In the genomic region with DNA sequence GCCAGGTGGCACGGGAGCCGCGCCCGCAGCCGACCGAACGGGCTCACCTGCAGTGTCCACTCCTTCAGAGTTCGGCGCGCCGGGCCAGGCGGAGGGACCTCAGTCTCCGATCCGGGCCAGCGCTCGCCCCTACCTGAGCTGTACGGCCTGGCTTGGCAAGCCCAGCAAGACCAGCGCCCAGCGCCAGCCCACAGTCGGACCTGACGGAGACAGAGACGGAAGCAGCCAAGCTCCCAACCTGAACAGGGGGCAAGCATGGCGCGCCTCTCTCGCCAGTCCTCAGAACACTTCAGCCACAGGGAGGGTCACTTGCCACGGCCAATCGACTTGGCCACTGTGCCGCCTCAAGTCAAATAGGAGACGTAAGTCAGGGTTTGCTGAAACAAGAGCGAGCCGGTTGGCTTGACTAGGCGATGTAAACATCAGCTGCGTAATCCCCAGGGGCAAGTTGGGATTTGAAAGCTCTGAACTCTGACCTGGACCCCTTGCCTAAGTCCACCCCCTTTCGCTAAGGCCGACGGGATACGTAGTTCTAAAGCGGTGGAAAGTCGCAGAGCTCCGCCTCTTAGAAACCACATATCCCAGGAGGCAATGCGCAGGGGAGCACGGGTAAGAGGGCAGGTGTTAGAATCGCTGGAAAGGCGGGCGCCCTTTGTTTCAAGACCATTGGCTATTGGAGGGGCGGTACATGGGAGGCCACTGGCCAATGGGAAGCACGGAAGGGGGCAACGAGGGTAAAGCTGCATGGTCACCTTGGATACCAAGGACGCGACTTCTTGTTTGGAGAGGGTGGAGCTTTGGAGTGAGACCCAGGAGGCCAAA, we compare ENCODE assay signal across 8 cellular contexts. TPM values are rescaled to one million over a fixed set of nuclear protein-coding genes. Genes with fewer than 3 reads are reported as not detected.
DNase-seq lines count a peak whose midpoint lies in the region; ATAC-seq, FAIRE-seq and TF ChIP-seq lines count a peak whose summit lies in the region.
"Not testable (repeated sequence)": the region's sequence is repeated elsewhere in the genome, so short reads cannot be mapped to it uniquely, and the experiment has no call there.

A gene with protein sequence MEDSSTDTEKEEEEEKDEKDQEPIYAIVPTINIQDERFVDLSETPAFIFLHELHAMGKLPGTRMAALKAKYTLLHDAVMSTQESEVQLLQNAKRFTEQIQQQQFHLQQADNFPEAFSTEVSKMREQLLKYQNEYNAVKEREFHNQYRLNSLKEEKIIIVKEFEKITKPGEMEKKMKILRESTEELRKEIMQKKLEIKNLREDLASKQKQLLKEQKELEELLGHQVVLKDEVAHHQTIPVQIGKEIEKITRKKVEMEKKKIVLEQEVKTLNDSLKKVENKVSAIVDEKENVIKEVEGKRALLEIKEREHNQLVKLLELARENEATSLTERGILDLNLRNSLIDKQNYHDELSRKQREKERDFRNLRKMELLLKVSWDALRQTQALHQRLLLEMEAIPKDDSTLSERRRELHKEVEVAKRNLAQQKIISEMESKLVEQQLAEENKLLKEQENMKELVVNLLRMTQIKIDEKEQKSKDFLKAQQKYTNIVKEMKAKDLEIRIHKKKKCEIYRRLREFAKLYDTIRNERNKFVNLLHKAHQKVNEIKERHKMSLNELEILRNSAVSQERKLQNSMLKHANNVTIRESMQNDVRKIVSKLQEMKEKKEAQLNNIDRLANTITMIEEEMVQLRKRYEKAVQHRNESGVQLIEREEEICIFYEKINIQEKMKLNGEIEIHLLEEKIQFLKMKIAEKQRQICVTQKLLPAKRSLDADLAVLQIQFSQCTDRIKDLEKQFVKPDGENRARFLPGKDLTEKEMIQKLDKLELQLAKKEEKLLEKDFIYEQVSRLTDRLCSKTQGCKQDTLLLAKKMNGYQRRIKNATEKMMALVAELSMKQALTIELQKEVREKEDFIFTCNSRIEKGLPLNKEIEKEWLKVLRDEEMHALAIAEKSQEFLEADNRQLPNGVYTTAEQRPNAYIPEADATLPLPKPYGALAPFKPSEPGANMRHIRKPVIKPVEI (plus strand): TSS at position 756 of the 822 bp plus-strand sequence. CDS start 45,054 bp downstream, outside the sequence.

- H3K27ac ChIP-seq in adrenal gland (peak within 1 kb of the TSS in 3 of 5 donors; percentile 26 to 73 (median 37)), heart left ventricle (peak within 1 kb of the TSS in 10 of 12 donors; percentile 29 to 77 (median 63)), tibial artery (peak within 1 kb of the TSS; percentile 55 to 88)
- H3K27ac ChIP-seq in trophoblast cell (ENCODE audit: low read depth, low read length): not testable (repeated sequence)

- H3K4me3 ChIP-seq in adrenal gland: peak within 1 kb of the TSS; percentile 48 to 77 (median 58)
- peak within 1 kb of the TSS; percentile 63 to 97 (median 74) for H3K4me3 ChIP-seq in heart left ventricle
- H3K4me3 ChIP-seq in trophoblast cell (ENCODE audit: low read depth, low read length): peak within 1 kb of the TSS; percentile 97
- peak within 1 kb of the TSS; percentile 52 to 87 for H3K4me3 ChIP-seq in tibial artery

- not testable (repeated sequence) for TF ChIP-seq POLR2A in GM12892 (IDR thresholded peaks at IDR 0.05; ENCODE audit: low read depth, low read length); heart left ventricle (IDR thresholded peaks at IDR 0.05)
- TF ChIP-seq POLR2A in adrenal gland (IDR thresholded peaks at IDR 0.05): peak in 1 of 2 donors; percentile 35

- H3K4me2 ChIP-seq in trophoblast cell (ENCODE audit: low read length): peak within 1 kb of the TSS; percentile 86

- peak; percentile 97 for FAIRE-seq in GM12892 (lab: Jason Lieb, UNC)

- peak within 1 kb of the TSS; percentile 37 for H2AFZ ChIP-seq in trophoblast cell (ENCODE audit: insufficient read depth, low read length, poor library complexity)

- H3K14ac ChIP-seq in trophoblast cell (ENCODE audit: low read length): peak within 1 kb of the TSS; percentile 70

- H4K12ac ChIP-seq in trophoblast cell (ENCODE audit: low read depth, low read length): peak within 1 kb of the TSS; percentile 69

- H3K4ac ChIP-seq in trophoblast cell (ENCODE audit: low read depth, low read length): not testable (repeated sequence)

- not testable (repeated sequence) for H2BK5ac ChIP-seq in trophoblast cell (ENCODE audit: low read depth, low read length, poor library complexity)

- POLR2A ChIA-PET in T-cell (lab: Charles Lee): interaction anchor here (0.5 to 1.4 kb wide), 6 partner anchors 18 to 292 kb away, joined by 3 to 5 read pairs (median 3); a partner anchor contains a TSS

- peak; percentile 49 for DNase-seq in GM12892 (ENCODE audit: insufficient read length)
- DNase-seq in NCI-H146 (lab: John Stamatoyannopoulos, UW): peak; percentile 99
- peak; percentile 87 to 98 (median 95) for DNase-seq in T-cell
- DNase-seq in adrenal gland: peak; percentile 98 to 100 (median 99)
- DNase-seq in heart left ventricle: peak; percentile 96 to 99 (median 98)
- DNase-seq in trophoblast cell: peak; percentile 99
- peak; percentile 99 for DNase-seq in tibial artery

- H3K9me3 Mint-ChIP-seq in T-cell: not testable (repeated sequence)

- not testable (repeated sequence) for H2BK12ac ChIP-seq in trophoblast cell (ENCODE audit: low read length)

- H3K23ac ChIP-seq in trophoblast cell (ENCODE audit: low read length): not testable (repeated sequence)

- peak within 1 kb of the TSS; percentile 82 for H3K18ac ChIP-seq in trophoblast cell (ENCODE audit: low read length)

- not testable (repeated sequence) for H2AK5ac ChIP-seq in trophoblast cell (ENCODE audit: low read length)

- intact Hi-C loops in adrenal gland (cut with DNase I) (loop anchor here in 1 of 2 donors (10.0 kb wide), 1 partner anchor 213 kb away; no protein-coding TSS in a partner anchor), heart left ventricle (cut with DNase I) (loop anchor here in 7 of 10 donors (5.0 to 10.0 kb wide), 5 partner anchors 123 to 213 kb away; no protein-coding TSS in a partner anchor), tibial artery (cut with DNase I; ENCODE audit: low total_unique reads) (loop anchor here (5.0 kb wide), 1 partner anchor 210 kb away; no protein-coding TSS in a partner anchor)

- H4K91ac ChIP-seq in trophoblast cell (ENCODE audit: low read depth, low read length): not testable (repeated sequence)

- CTCF ChIA-PET in T-cell (lab: Charles Lee): interaction anchor here (1.0 to 1.5 kb wide), 5 partner anchors 9 to 210 kb away, joined by 3 to 36 read pairs (median 6); no protein-coding TSS in a partner anchor

- H4K8ac ChIP-seq in trophoblast cell (ENCODE audit: low read depth, low read length): peak within 1 kb of the TSS; percentile 87

- H2BK120ac ChIP-seq in trophoblast cell (ENCODE audit: insufficient read depth, low read length, poor library complexity): not testable (repeated sequence)

- peak within 1 kb of the TSS; percentile 80 to 87 (median 84) for H3K4me3 Mint-ChIP-seq in T-cell

- not testable (repeated sequence) for H3K36me3 ChIP-seq in adrenal gland (replicated peaks in 1 of 2); trophoblast cell (ENCODE audit: control insufficient read depth in 1 of 2, insufficient read depth in 2 of 2, low read length in 2 of 2); tibial artery
- peaks cover 0 to 13% (median 6%) of the 10 kb centered on the region in 9 donors for H3K36me3 ChIP-seq in heart left ventricle

- not testable (repeated sequence) for H3K27me3 ChIP-seq in adrenal gland; heart left ventricle; trophoblast cell (ENCODE audit: insufficient read depth, low read length); tibial artery

- H3K79me1 ChIP-seq in trophoblast cell (ENCODE audit: low read length): not testable (repeated sequence)

- not testable (repeated sequence) for H3K4me1 ChIP-seq in adrenal gland (replicated peaks in 1 of 2); trophoblast cell (ENCODE audit: control insufficient read depth in 1 of 2, insufficient read depth in 2 of 2, low read length in 2 of 2)
- H3K4me1 ChIP-seq in heart left ventricle (peaks cover 0 to 17% (median 8%) of the 10 kb centered on the region in 12 donors), tibial artery (peaks cover 0 to 18% (median 2%) of the 10 kb centered on the region in 4 donors)

- ATAC-seq in HG02884 (IDR thresholded peaks at IDR 0.05; ENCODE audit: unreplicated experiment) (peak; percentile 99), T-cell (replicated peaks in 1 of 4) (peak; percentile 97 to 99 (median 99)), heart left ventricle (peak; percentile 98 to 99 (median 99))

- not testable (repeated sequence) for TF ChIP-seq CTCF in adrenal gland (IDR thresholded peaks at IDR 0.05); heart left ventricle (IDR thresholded peaks at IDR 0.05); tibial artery (IDR thresholded peaks at IDR 0.05)

- peak within 1 kb of the TSS; percentile 80 to 85 for H3K27ac Mint-ChIP-seq in T-cell

- WGBS in adrenal gland, 4 donors: 0% methylated on average over 10 to 50 of the region's 50 CpGs
- 0% methylated on average over 19 to 50 of the region's 50 CpGs for WGBS in heart left ventricle, 4 donors
- no CpG with 5 or more reads among the region's 50 CpGs for WGBS in trophoblast cell (ENCODE audit: extremely low coverage, insufficient coverage, insufficient read length)

- peaks cover 14 to 17% (median 16%) of the 10 kb centered on the region in 3 donors for H3K4me1 Mint-ChIP-seq in T-cell

- H3K79me2 ChIP-seq in trophoblast cell (ENCODE audit: control insufficient read depth, insufficient read depth, low read length, poor library complexity): not testable (repeated sequence)

- H3K9me3 ChIP-seq in adrenal gland (replicated peaks in 1 of 3); heart left ventricle; trophoblast cell (ENCODE audit: insufficient read depth, low read depth, low read length); tibial artery: not testable (repeated sequence)

- H3K9ac ChIP-seq in trophoblast cell (ENCODE audit: low read length): peak within 1 kb of the TSS; percentile 20

- H3K27me3 Mint-ChIP-seq in T-cell: not testable (repeated sequence)

- H3K36me3 Mint-ChIP-seq in T-cell: not testable (repeated sequence)

RNA-seq across cellular contexts. Expression of the gene that starts here (rescaled TPM):
- 2.3 TPM for polyA plus RNA-seq in GM12892 (2012; ENCODE audit: missing spikeins)
- 10 to 100 TPM; 10.6 to 14.7 (median 14.1) TPM for total RNA-seq in T-cell
- total RNA-seq in adrenal gland: 1 to 10 TPM in 7 of 8 donors, under 1 TPM in 1; 0.79 to 6.9 (median 4.5) TPM
- 1 to 10 TPM; 2.4 to 8.7 (median 5.4) TPM for polyA plus RNA-seq in adrenal gland
- total RNA-seq in heart left ventricle: 10 to 100 TPM in 3 of 9 donors, 1 to 10 TPM in 6; 5.3 to 13.3 (median 6.8) TPM
- 1 to 10 TPM; 2.1 to 3.5 TPM for polyA plus RNA-seq in heart left ventricle
- 2.7 TPM in 2 replicates for polyA plus RNA-seq in trophoblast cell (2013)

Comparison
In these comparisons a context has a peak if more than half of its experiments do, and no peak if none do; other contexts are left out.
1. DNase-seq: peak in every context shown above with its lines; median percentile 99 in NCI-H146; 99 in adrenal gland; 99 in trophoblast cell; 99 in tibial artery; 98 in heart left ventricle; 95 in T-cell; 49 in GM12892.